Comparison of ENCODE assay signal across 8 cellular contexts in genomic region chr15:64443747-64444621, GRCh38. TPM values are rescaled to one million over a fixed set of nuclear protein-coding genes. Genes with fewer than 3 reads are reported as not detected.
DNase-seq lines count a peak whose midpoint lies in the region; ATAC-seq and TF ChIP-seq lines count a peak whose summit lies in the region.

No MANE protein-coding gene starts in this region.

- no peak overlapping the region for H3K4me3 ChIP-seq in liver (ENCODE audit: low read depth in 1 of 3, low read length in 3 of 3)

- H3K27ac Mint-ChIP-seq in activated naive CD8-positive, alpha-beta T cell: peak overlapping the region; percentile 97

- H3K4me1 ChIP-seq in liver (ENCODE audit: control insufficient read depth in 4 of 4, insufficient read depth in 4 of 4, low read length in 3 of 4): peaks cover 0 to 7% (median 0%) of the 10 kb centered on the region in 4 donors

- H3K27me3 ChIP-seq in liver (ENCODE audit: control insufficient read depth in 4 of 4, insufficient read depth in 4 of 4, low read length in 3 of 4): no peaks in the 10 kb centered on the region

- TF ChIP-seq RAD21 in liver (IDR thresholded peaks at IDR 0.05): no peak

- no peaks in the 10 kb centered on the region for H3K9me3 ChIP-seq in liver (ENCODE audit: control insufficient read depth in 4 of 4, low read length in 3 of 4)

- no peak overlapping the region for H3K9ac ChIP-seq in liver (ENCODE audit: low read depth in 1 of 2, low read length in 2 of 2)

- peaks cover 0 to 3% (median under 1%) of the 10 kb centered on the region in 4 donors for H3K36me3 ChIP-seq in liver (ENCODE audit: control insufficient read depth in 4 of 4, insufficient read depth in 3 of 4, low read depth in 1 of 4, low read length in 3 of 4)

- H3K4me3 Mint-ChIP-seq in activated naive CD8-positive, alpha-beta T cell: peak overlapping the region; percentile 83

- no peak for TF ChIP-seq CTCF in liver (IDR thresholded peaks at IDR 0.05; ENCODE audit: low read depth, low read length, missing input control)

- 68% methylated on average over 3 of the region's 3 CpGs for WGBS in liver

- peaks cover 66% of the 10 kb centered on the region for H3K4me1 Mint-ChIP-seq in activated naive CD8-positive, alpha-beta T cell (ENCODE audit: low read depth)

- ATAC-seq in HG03108 (IDR thresholded peaks at IDR 0.05; ENCODE audit: unreplicated experiment) (peak; percentile 59), HG03378 (IDR thresholded peaks at IDR 0.05; ENCODE audit: unreplicated experiment) (no peak)

- H3K9me3 Mint-ChIP-seq in activated naive CD8-positive, alpha-beta T cell (ENCODE audit: low read depth): no peaks in the 10 kb centered on the region

- no peak overlapping the region for H3K27ac ChIP-seq in liver (ENCODE audit: low read depth in 1 of 2, low read length in 2 of 2)

- H3K36me3 Mint-ChIP-seq in activated naive CD8-positive, alpha-beta T cell: peaks cover 16% of the 10 kb centered on the region

- peak; percentile 11 for DNase-seq in activated T-cell treated with anti-CD3 and anti-CD28 coated beads for 24 hours (ENCODE audit: low read depth)
- no peak for DNase-seq in activated T-cell treated with anti-CD3 and anti-CD28 coated beads, Interleukin-2, amount 50 U/mL, for 48 hours
- DNase-seq in D341Med (ENCODE audit: low spot score): no peak
- no peak for DNase-seq in NCI-H2029 treated with DMSO at 0.1 percent for 48 hours (lab: John Stamatoyannopoulos, UW)

- no peaks in the 10 kb centered on the region for H3K27me3 Mint-ChIP-seq in activated naive CD8-positive, alpha-beta T cell

TF ChIP-seq in liver, 16 proteins besides CTCF, POLR2A, EP300 and RAD21:
- peak; percentile 25 to 37 for TF ChIP-seq JUND (IDR thresholded peaks at IDR 0.05)
- TF ChIP-seq, protein P1, sequence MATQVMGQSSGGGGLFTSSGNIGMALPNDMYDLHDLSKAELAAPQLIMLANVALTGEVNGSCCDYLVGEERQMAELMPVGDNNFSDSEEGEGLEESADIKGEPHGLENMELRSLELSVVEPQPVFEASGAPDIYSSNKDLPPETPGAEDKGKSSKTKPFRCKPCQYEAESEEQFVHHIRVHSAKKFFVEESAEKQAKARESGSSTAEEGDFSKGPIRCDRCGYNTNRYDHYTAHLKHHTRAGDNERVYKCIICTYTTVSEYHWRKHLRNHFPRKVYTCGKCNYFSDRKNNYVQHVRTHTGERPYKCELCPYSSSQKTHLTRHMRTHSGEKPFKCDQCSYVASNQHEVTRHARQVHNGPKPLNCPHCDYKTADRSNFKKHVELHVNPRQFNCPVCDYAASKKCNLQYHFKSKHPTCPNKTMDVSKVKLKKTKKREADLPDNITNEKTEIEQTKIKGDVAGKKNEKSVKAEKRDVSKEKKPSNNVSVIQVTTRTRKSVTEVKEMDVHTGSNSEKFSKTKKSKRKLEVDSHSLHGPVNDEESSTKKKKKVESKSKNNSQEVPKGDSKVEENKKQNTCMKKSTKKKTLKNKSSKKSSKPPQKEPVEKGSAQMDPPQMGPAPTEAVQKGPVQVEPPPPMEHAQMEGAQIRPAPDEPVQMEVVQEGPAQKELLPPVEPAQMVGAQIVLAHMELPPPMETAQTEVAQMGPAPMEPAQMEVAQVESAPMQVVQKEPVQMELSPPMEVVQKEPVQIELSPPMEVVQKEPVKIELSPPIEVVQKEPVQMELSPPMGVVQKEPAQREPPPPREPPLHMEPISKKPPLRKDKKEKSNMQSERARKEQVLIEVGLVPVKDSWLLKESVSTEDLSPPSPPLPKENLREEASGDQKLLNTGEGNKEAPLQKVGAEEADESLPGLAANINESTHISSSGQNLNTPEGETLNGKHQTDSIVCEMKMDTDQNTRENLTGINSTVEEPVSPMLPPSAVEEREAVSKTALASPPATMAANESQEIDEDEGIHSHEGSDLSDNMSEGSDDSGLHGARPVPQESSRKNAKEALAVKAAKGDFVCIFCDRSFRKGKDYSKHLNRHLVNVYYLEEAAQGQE (IDR thresholded peaks at IDR 0.05): no peak
- no peak for TF ChIP-seq NR2F2 (IDR thresholded peaks at IDR 0.05)

RNA-seq across cellular contexts. Expression of gene ZNF609, which starts 16.4 kb away (rescaled TPM):
- total RNA-seq in liver: 10 to 100 TPM in 1 of 2 donors, 1 to 10 TPM in 1; 7.1 to 18.1 TPM
- 1 to 10 TPM; 4.6 to 8.9 TPM for polyA plus RNA-seq in liver

RNA-seq across cellular contexts. Expression of gene TRIP4, which starts 56.3 kb away (rescaled TPM):
- 1 to 10 TPM; 7.2 to 8.0 TPM for total RNA-seq in liver
- 10 to 100 TPM in 1 of 2 donors, 1 to 10 TPM in 1; 6.3 to 10.7 TPM for polyA plus RNA-seq in liver
